25 cellular contexts compared by ENCODE assay signal in genomic region chr2:119071476-119071875, GRCh38.
"Had no signal": no experiment of that assay in that cellular context is flagged by ENCODE, and none has a peak within 500 bp of the region (broad histone marks: within the 10 kb centered on the region; RNA-seq: fewer than 3 reads in every experiment).

No MANE protein-coding gene starts in this region.

- H3K9me3 ChIP-seq: lower lobe of right lung, ovary, spleen, suprapubic skin, thoracic aorta, tibial artery, upper lobe of right lung, uterus had no signal

- H3K27me3 ChIP-seq: ovary, upper lobe of right lung, uterus had no signal

- H3K4me3 ChIP-seq: lower lobe of right lung, ovary, spleen, suprapubic skin, thoracic aorta, tibial artery, upper lobe of right lung, uterus had no signal

- H3K4me1 ChIP-seq: lower lobe of right lung, spleen, suprapubic skin, tibial artery, upper lobe of right lung, uterus had no signal

- ATAC-seq: left colon; lower lobe of right lung; naive thymus-derived CD4-positive, alpha-beta T cell; natural killer cell treated with Interleukin-12 subunit alpha and Interleukin-12 subunit beta and Interleukin-15 and Interleukin-18, amount 100 ng/mL, for 72 hours; right cardiac atrium; sciatic nerve; stimulated activated effector memory CD8-positive, alpha-beta T cell treated with anti-CD3 and anti-CD28 coated beads, Interleukin-12 subunit alpha, Interleukin-12 subunit beta, amount 100 ng/mL, for 72 hours; upper lobe of right lung had no signal

- H3K36me3 ChIP-seq: lower lobe of right lung, ovary, spleen, suprapubic skin, thoracic aorta, tibial artery, upper lobe of right lung, uterus had no signal

- H3K27ac ChIP-seq: lower lobe of right lung, ovary, spleen, suprapubic skin, thoracic aorta, tibial artery, upper lobe of right lung, uterus had no signal

- DNase-seq: glutamatergic neuron; hippocampal formation; immature natural killer cell; kidney; left colon; lower lobe of right lung; mammary epithelial cell; mesendoderm; naive thymus-derived CD4-positive, alpha-beta T cell; ovary; right cardiac atrium; small intestine; spleen; stimulated activated CD4-positive, alpha-beta T cell treated with anti-CD3 and anti-CD28 coated beads, Interleukin-4, amount 100 ng/mL, for 24 hours; stimulated activated naive CD4-positive, alpha-beta T cell; tibial artery; trophoblast cell; upper lobe of right lung; uterus had no signal

- FAIRE-seq: islet of Langerhans, kidney, small intestine had no signal
